ENCODE assay signal across 8 cellular contexts in the genomic region with DNA sequence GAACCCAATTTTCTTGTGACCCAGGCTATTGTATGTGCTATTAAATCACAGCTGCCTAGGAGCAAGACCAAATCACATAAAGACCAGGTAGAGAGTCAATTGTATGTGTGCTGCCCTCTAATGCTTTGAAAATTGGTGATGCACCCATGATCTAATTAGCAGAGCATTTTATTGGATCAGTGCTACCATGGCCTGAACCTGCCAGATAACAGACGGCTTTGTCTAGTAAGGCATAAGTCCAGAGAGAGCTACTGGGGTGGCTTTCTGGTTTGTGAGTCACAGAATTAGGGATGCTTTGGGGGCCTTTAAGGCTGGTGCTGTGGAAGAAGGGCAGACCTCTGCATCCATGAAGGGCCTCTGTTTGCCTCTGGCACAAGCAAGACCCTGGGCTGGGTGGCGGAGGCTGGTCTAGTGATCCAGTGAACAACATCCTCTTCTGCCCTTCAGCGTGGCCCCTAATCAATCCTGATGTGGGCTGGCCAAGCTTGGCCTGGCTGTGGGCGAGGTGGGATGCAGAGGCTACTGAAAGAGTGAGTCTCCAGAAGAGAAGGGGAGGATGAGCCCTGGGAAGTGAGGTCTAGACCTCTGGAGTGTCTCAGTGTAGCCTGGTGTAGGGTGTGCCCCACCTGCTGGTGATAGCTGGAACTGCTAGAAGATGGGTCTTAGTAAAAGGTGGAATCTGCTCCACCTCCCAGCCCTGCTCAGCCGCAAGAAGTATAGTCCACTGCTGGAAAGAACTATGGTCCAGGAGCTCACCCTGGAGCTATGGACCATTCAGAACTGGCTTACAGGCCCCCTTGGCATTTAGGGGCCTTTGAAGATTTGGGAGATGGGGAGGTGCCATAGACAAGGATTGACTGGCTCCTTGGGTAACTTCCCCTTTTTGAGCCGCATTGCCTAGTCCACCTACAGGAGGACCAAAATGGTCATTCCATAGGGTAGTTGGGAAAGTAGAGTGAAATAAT. TPM values are rescaled to one million over a fixed set of nuclear protein-coding genes. Genes with fewer than 3 reads are reported as not detected.
DNase-seq lines count a peak whose midpoint lies in the region; ATAC-seq, FAIRE-seq and TF ChIP-seq lines count a peak whose summit lies in the region.

No MANE protein-coding gene starts in this region.

- CTCF ChIA-PET in AG04449 (lab: Yijun Ruan, JAX), result interaction anchor here (0.6 to 52.9 kb wide), 21 partner anchors 4 to 689 kb away, joined by 3 to 940 read pairs (median 3); partner anchors contain the start of genes AAR2, EPB41L1 and SCAND1
- CTCF ChIA-PET in WTC11 (lab: Charles Lee), result interaction anchor here (0.5 to 4.8 kb wide), 30 partner anchors 8 to 283 kb away, joined by 3 to 93 read pairs (median 4); partner anchors contain the start of genes CNBD2 and SCAND1

- H3K9me3 Mint-ChIP-seq in WTC11, result no peaks in the 10 kb centered on the region

- no peaks in the 10 kb centered on the region for H3K27me3 Mint-ChIP-seq in WTC11 (ENCODE audit: low read depth)

- TF ChIP-seq CTCF in AG04449 (IDR thresholded peaks at IDR 0.05; ENCODE audit: insufficient read depth, low read length, missing control alignments), result peak; percentile 87
- TF ChIP-seq CTCF in WTC11 (IDR thresholded peaks at IDR 0.05), result peak; percentile 86
- peak; percentile 93 for TF ChIP-seq CTCF in bronchial epithelial cell (IDR thresholded peaks at IDR 0.05; ENCODE audit: insufficient read depth, low read length, severe bottlenecking)

- H3K27ac Mint-ChIP-seq in WTC11, result no peak overlapping the region

- POLR2A ChIA-PET in AG04449 (lab: Yijun Ruan, JAX), result no interaction called here
- POLR2A ChIA-PET in WTC11 (lab: Charles Lee), result interaction anchor here (0.6 kb wide), 1 partner anchor 536 kb away, joined by 12 read pairs; no protein-coding TSS in a partner anchor

- H3K36me3 ChIP-seq in bronchial epithelial cell (ENCODE audit: control insufficient read depth, insufficient read depth, low read length), result no peaks in the 10 kb centered on the region

- H3K4me3 ChIP-seq in AG04449 (ENCODE audit: low read depth, low read length) (no peak overlapping the region), bronchial epithelial cell (ENCODE audit: low read depth, low read length) (no peak overlapping the region)

- no peaks in the 10 kb centered on the region for H3K27me3 ChIP-seq in bronchial epithelial cell (ENCODE audit: control insufficient read depth, insufficient read depth, low read length)

- H3K36me3 Mint-ChIP-seq in WTC11, result no peaks in the 10 kb centered on the region

- H3K4me1 Mint-ChIP-seq in WTC11, result peaks cover 4% of the 10 kb centered on the region

- no peak overlapping the region for H3K4me3 Mint-ChIP-seq in WTC11

- FAIRE-seq in bronchial epithelial cell (lab: Jason Lieb, UNC), result peak; percentile 83

- ATAC-seq in GM21360 (IDR thresholded peaks at IDR 0.05; ENCODE audit: unreplicated experiment), result peak; percentile 63
- peak; percentile 86 for ATAC-seq in WTC11
- no peak for ATAC-seq in HG02970 (IDR thresholded peaks at IDR 0.05; ENCODE audit: low FRiP score, unreplicated experiment)

- DNase-seq in AG04449 (ENCODE audit: low read depth, low spot score), result peak; percentile 9
- DNase-seq in NCI-H2196 treated with DMSO at 0.1 percent for 48 hours (lab: John Stamatoyannopoulos, UW; ENCODE audit: unreplicated experiment), result peak; percentile 68
- DNase-seq in WTC11 (ENCODE audit: low spot score), result peak; percentile 93
- peak; percentile 63 for DNase-seq in bronchial epithelial cell (ENCODE audit: low read depth)
- peak; percentile 93 for DNase-seq in islet precursor cell
- peak; percentile 43 to 69 for DNase-seq in stimulated activated CD4-positive, alpha-beta T cell treated with anti-CD3 and anti-CD28 coated beads, Interleukin-1b, Interleukin-23, amount 100 ng/mL, for 1 hour (ENCODE audit: low read depth in 2 of 2)

TF ChIP-seq in WTC11, 78 proteins besides CTCF, POLR2A, EP300 and RAD21 (continues in another document):
- TF ChIP-seq ESRRA (CRISPR knock-in tag; IDR thresholded peaks at IDR 0.05; ENCODE audit: borderline replicate concordance) (no peak), ZNF425 (CRISPR knock-in tag; conservative IDR thresholded peaks at IDR 0.05) (no peak), TEAD1 (CRISPR knock-in tag; IDR thresholded peaks at IDR 0.05) (no peak), ZNF121 (CRISPR knock-in tag; IDR thresholded peaks at IDR 0.05) (no peak), EMX1 (CRISPR knock-in tag; IDR thresholded peaks at IDR 0.05) (no peak), ARID4B (CRISPR knock-in tag; IDR thresholded peaks at IDR 0.05; ENCODE audit: borderline replicate concordance) (no peak), FOXJ3 (CRISPR knock-in tag; IDR thresholded peaks at IDR 0.05; ENCODE audit: borderline replicate concordance) (no peak), IRF1 (CRISPR knock-in tag; IDR thresholded peaks at IDR 0.05) (no peak)
- TF ChIP-seq, protein P1, sequence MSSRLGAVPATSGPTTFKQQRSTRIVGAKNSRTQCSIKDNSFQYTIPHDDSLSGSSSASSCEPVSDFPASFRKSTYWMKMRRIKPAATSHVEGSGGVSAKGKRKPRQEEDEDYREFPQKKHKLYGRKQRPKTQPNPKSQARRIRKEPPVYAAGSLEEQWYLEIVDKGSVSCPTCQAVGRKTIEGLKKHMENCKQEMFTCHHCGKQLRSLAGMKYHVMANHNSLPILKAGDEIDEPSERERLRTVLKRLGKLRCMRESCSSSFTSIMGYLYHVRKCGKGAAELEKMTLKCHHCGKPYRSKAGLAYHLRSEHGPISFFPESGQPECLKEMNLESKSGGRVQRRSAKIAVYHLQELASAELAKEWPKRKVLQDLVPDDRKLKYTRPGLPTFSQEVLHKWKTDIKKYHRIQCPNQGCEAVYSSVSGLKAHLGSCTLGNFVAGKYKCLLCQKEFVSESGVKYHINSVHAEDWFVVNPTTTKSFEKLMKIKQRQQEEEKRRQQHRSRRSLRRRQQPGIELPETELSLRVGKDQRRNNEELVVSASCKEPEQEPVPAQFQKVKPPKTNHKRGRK (CRISPR knock-in tag; IDR thresholded peaks at IDR 0.05; ENCODE audit: borderline replicate concordance), result no peak

RNA-seq across cellular contexts. Expression of gene AAR2, which starts 36.7 kb away (rescaled TPM):
- total RNA-seq in WTC11 (2021) (22.5 to 24.9 TPM (median 24.7 TPM) in 3 replicates), bronchial epithelial cell (13.7 and 16.5 TPM in 2 replicates)

RNA-seq across cellular contexts. Expression of gene EPB41L1, which starts 45.0 kb away (rescaled TPM):
- total RNA-seq in WTC11 (2021) (37.7 to 38.7 TPM (median 38.1 TPM) in 3 replicates), bronchial epithelial cell (2.1 and 2.7 TPM in 2 replicates)

Comparison
In these comparisons a context has a peak if more than half of its experiments do, and no peak if none do; other contexts are left out.
1. DNase-seq: peak in every context shown above with its lines; median percentile 93 in WTC11; 93 in islet precursor cell; 68 in NCI-H2196 treated with DMSO at 0.1 percent for 48 hours; 63 in bronchial epithelial cell; 56 in stimulated activated CD4-positive, alpha-beta T cell treated with anti-CD3 and anti-CD28 coated beads, Interleukin-1b, Interleukin-23, amount 100 ng/mL, for 1 hour; 9 in AG04449.
2. RNA of gene EPB41L1, which starts 45.0 kb away (total RNA-seq): 37.7 to 38.7 TPM in WTC11; 2.1 to 2.7 TPM in bronchial epithelial cell; every median in the first group is over 10 times any median in the second.
3. Peak in every context shown above with its lines, with median percentiles within 50 percentile points of each other: CTCF ChIP-seq.